In genomic region chr6:170289971-170290305, GRCh38 we compare ENCODE assay signal across 8 cellular contexts. TPM values are rescaled to one million over a fixed set of nuclear protein-coding genes. Genes with fewer than 3 reads are reported as not detected.
DNase-seq lines count a peak whose midpoint lies in the region; ATAC-seq, FAIRE-seq and TF ChIP-seq lines count a peak whose summit lies in the region.

No MANE protein-coding gene starts in this region.

- no CpG with 5 or more reads among the region's 41 CpGs for WGBS in trophoblast cell (ENCODE audit: extremely low coverage, insufficient coverage, insufficient read length)

- no peak overlapping the region for H4K91ac ChIP-seq in trophoblast cell (ENCODE audit: low read depth, low read length)

- H3K36me3 ChIP-seq in DOHH2 (ENCODE audit: control insufficient read depth, low read length) = no peaks in the 10 kb centered on the region
- peaks cover 32% of the 10 kb centered on the region for H3K36me3 ChIP-seq in RWPE2 (ENCODE audit: low read depth)
- H3K36me3 ChIP-seq in fibroblast of lung (ENCODE audit: control insufficient read depth, insufficient read depth, low read length) = no peaks in the 10 kb centered on the region
- peaks cover 10 to 15% of the 10 kb centered on the region in 2 experiments for H3K36me3 ChIP-seq in trophoblast cell (ENCODE audit: control insufficient read depth in 1 of 2, insufficient read depth in 2 of 2, low read length in 2 of 2)

- peaks cover 3% of the 10 kb centered on the region for H3K79me1 ChIP-seq in trophoblast cell (ENCODE audit: low read length)

- no peak overlapping the region for H3K23ac ChIP-seq in trophoblast cell (ENCODE audit: low read length)

- H2AFZ ChIP-seq in fibroblast of lung (ENCODE audit: low read length) = no peak overlapping the region
- peak overlapping the region; percentile 45 for H2AFZ ChIP-seq in trophoblast cell (ENCODE audit: insufficient read depth, low read length, poor library complexity)

- H3K79me2 ChIP-seq in DOHH2 (ENCODE audit: control insufficient read depth, low read length) (no peaks in the 10 kb centered on the region), fibroblast of lung (ENCODE audit: control insufficient read depth, insufficient read depth, low read length) (no peaks in the 10 kb centered on the region), trophoblast cell (ENCODE audit: control insufficient read depth, insufficient read depth, low read length, poor library complexity) (no peaks in the 10 kb centered on the region)

- H3K4me1 ChIP-seq in DOHH2 (ENCODE audit: control insufficient read depth, low read length) (peaks cover 28% of the 10 kb centered on the region), RWPE2 (ENCODE audit: insufficient read depth, poor library complexity, severe bottlenecking) (peaks cover 4% of the 10 kb centered on the region), fibroblast of lung (ENCODE audit: control insufficient read depth, extremely low read depth, insufficient read depth, low read length) (no peaks in the 10 kb centered on the region), trophoblast cell (ENCODE audit: control insufficient read depth in 1 of 2, insufficient read depth in 2 of 2, low read length in 2 of 2) (peaks cover 10 to 35% of the 10 kb centered on the region in 2 experiments)

- H3K9me3 ChIP-seq in DOHH2 (ENCODE audit: control insufficient read depth, insufficient read depth, low read length) = no peaks in the 10 kb centered on the region
- no peaks in the 10 kb centered on the region for H3K9me3 ChIP-seq in RWPE2 (ENCODE audit: severe bottlenecking)
- no peaks in the 10 kb centered on the region for H3K9me3 ChIP-seq in fibroblast of lung (ENCODE audit: control insufficient read depth, insufficient read depth, low read depth, low read length)
- H3K9me3 ChIP-seq in trophoblast cell (ENCODE audit: insufficient read depth, low read depth, low read length) = peaks cover 8% of the 10 kb centered on the region

- no peak for FAIRE-seq in GM19239 (lab: Jason Lieb, UNC)

- peak overlapping the region; percentile 66 for H3K4me2 ChIP-seq in DOHH2 (ENCODE audit: low read length)
- H3K4me2 ChIP-seq in fibroblast of lung (ENCODE audit: extremely low read depth, insufficient read depth, low read length) = peak overlapping the region; percentile 83
- H3K4me2 ChIP-seq in trophoblast cell (ENCODE audit: low read length) = peak overlapping the region; percentile 73

- 0 out of 2 replicates have a peak, but pooled peaks cover 3% of the 10 kb centered on the region for H3F3A ChIP-seq in DOHH2 (ENCODE audit: control insufficient read depth, insufficient read depth)

- H3K9ac ChIP-seq in fibroblast of lung (ENCODE audit: insufficient read depth, low read length) (peak overlapping the region; percentile 51), trophoblast cell (ENCODE audit: low read length) (no peak overlapping the region)

- H4K8ac ChIP-seq in trophoblast cell (ENCODE audit: low read depth, low read length) = peak overlapping the region; percentile 12

- H2BK12ac ChIP-seq in trophoblast cell (ENCODE audit: low read length) = no peak overlapping the region

- DNase-seq in RWPE2 (ENCODE audit: low spot score) (no peak), fibroblast of lung (ENCODE audit: low read depth in 2 of 2) (no peak), trophoblast cell (no peak), GM19239 (ENCODE audit: insufficient read length, low spot score) (no peak), UCSD-AML1 (lab: John Stamatoyannopoulos, UW; ENCODE audit: unreplicated experiment) (no peak), NCI-H446 (lab: John Stamatoyannopoulos, UW) (no peak), occipital lobe (lab: John Stamatoyannopoulos, UW) (no peak)

- no peak overlapping the region for H2BK120ac ChIP-seq in trophoblast cell (ENCODE audit: insufficient read depth, low read length, poor library complexity)

- no peaks in the 10 kb centered on the region for H3K9me2 ChIP-seq in DOHH2 (replicated peaks; ENCODE audit: control insufficient read depth, low read length)

- H4K12ac ChIP-seq in trophoblast cell (ENCODE audit: low read depth, low read length) = no peak overlapping the region

- TF ChIP-seq CTCF in DOHH2 (IDR thresholded peaks at IDR 0.05; ENCODE audit: low read depth, low read length, poor library complexity, severe bottlenecking) = no peak
- TF ChIP-seq CTCF in RWPE2 (IDR thresholded peaks at IDR 0.05; ENCODE audit: poor library complexity, severe bottlenecking) = peak; percentile 1
- no peak for TF ChIP-seq CTCF in fibroblast of lung (conservative IDR thresholded peaks at IDR 0.05 in 1 of 2, IDR thresholded peaks at IDR 0.05 in 1 of 2; ENCODE audit: low read depth in 1 of 2, low read length in 2 of 2)

- H3K4ac ChIP-seq in trophoblast cell (ENCODE audit: low read depth, low read length) = no peak overlapping the region

- peak overlapping the region; percentile 37 for H3K18ac ChIP-seq in trophoblast cell (ENCODE audit: low read length)

- ATAC-seq in RWPE2 (ENCODE audit: low read depth) = peak; percentile 7; the same call in 1 of the 3 replicates

- H3K27ac ChIP-seq in DOHH2 (ENCODE audit: low read depth, low read length) (no peak overlapping the region), RWPE2 (ENCODE audit: poor library complexity, severe bottlenecking) (peak overlapping the region; percentile 25), fibroblast of lung (ENCODE audit: insufficient read depth, low read length) (no peak overlapping the region), trophoblast cell (ENCODE audit: low read depth, low read length) (no peak overlapping the region)

- H3K27me3 ChIP-seq in DOHH2 (ENCODE audit: control insufficient read depth, low read length) (peaks cover 78% of the 10 kb centered on the region), RWPE2 (ENCODE audit: insufficient read depth, poor library complexity, severe bottlenecking) (peaks cover 6% of the 10 kb centered on the region), fibroblast of lung (ENCODE audit: control insufficient read depth, insufficient read depth, low read length) (peaks cover 45% of the 10 kb centered on the region), trophoblast cell (ENCODE audit: insufficient read depth, low read length) (peaks cover 63% of the 10 kb centered on the region)

- no peak overlapping the region for H2AK5ac ChIP-seq in trophoblast cell (ENCODE audit: low read length)

- H4K20me1 ChIP-seq in DOHH2 (ENCODE audit: control insufficient read depth, insufficient read depth, low read depth, low read length) (0 out of 2 replicates have a peak, but pooled peaks cover 3% of the 10 kb centered on the region), fibroblast of lung (ENCODE audit: control insufficient read depth, extremely low read depth, insufficient read depth, low read length) (no peaks in the 10 kb centered on the region)

- no peak overlapping the region for H2BK5ac ChIP-seq in trophoblast cell (ENCODE audit: low read depth, low read length, poor library complexity)

- peak overlapping the region; percentile 42 for H3K14ac ChIP-seq in trophoblast cell (ENCODE audit: low read length)

- H3K4me3 ChIP-seq in DOHH2 (ENCODE audit: low read length) (peak overlapping the region; percentile 59), RWPE2 (ENCODE audit: severe bottlenecking) (peak overlapping the region; percentile 45), fibroblast of lung (replicated peaks in 1 of 4; ENCODE audit: control extremely low read depth in 1 of 4, insufficient read depth in 1 of 4, low read depth in 3 of 4, low read length in 4 of 4) (peak overlapping the region; percentile 46 to 69 (median 50)), trophoblast cell (ENCODE audit: low read depth, low read length) (peak overlapping the region; percentile 77)

RNA-seq across cellular contexts. Expression of gene DLL1, which starts 0.9 kb away (rescaled TPM):
- 5.6 and 12.4 TPM in 2 replicates for total RNA-seq in fibroblast of lung
- polyA plus RNA-seq in fibroblast of lung = 0.38 and 0.69 TPM in 2 replicates
- polyA plus RNA-seq in fibroblast of lung (2012) = 0.65 and 1.4 TPM in 2 replicates
- polyA minus RNA-seq in fibroblast of lung (ENCODE audit: low replicate concordance) = 0.74 and 2.9 TPM in 2 replicates
- polyA plus RNA-seq in trophoblast cell (2013) = 5.2 and 5.8 TPM in 2 replicates
- total RNA-seq in occipital lobe = 11.9 TPM

RNA-seq across cellular contexts. Expression of gene FAM120B, which starts 16.6 kb away (rescaled TPM):
- total RNA-seq in fibroblast of lung (15.2 and 19.3 TPM in 2 replicates), occipital lobe (62.4 TPM)
- polyA plus RNA-seq in fibroblast of lung = 14.4 and 14.8 TPM in 2 replicates
- 17.5 and 18.3 TPM in 2 replicates for polyA plus RNA-seq in fibroblast of lung (2012)
- 53.1 and 54.6 TPM in 2 replicates for polyA minus RNA-seq in fibroblast of lung (ENCODE audit: low replicate concordance)
- 17.9 and 18.0 TPM in 2 replicates for polyA plus RNA-seq in trophoblast cell (2013)
